8 cellular contexts compared by ENCODE assay signal in the genomic region with DNA sequence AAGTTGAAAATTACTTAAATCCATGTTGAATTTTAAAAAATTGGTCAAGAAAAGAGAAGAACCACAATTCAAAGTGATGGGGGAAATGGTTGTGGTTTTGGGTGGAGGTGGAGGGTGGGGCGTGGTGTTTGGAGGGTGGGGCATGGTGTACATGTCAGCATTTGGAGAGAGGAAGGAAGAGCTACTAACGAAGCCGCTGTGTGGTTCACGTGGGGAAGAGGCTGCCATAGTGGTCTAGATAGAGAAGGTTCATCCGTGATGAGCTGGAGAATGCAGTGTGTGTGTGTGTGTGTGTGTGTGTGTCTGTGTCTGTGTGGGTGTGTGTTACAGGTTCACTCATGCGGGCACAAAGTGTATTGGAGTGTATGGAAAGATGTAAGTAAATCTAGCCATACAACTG. TPM values are rescaled to one million over a fixed set of nuclear protein-coding genes. Genes with fewer than 3 reads are reported as not detected.
A peak's percentile ranks its signal among the peaks of the same experiment; 100 is the strongest.
DNase-seq lines count a peak whose midpoint lies in the region; ATAC-seq, FAIRE-seq and TF ChIP-seq lines count a peak whose summit lies in the region.

No MANE protein-coding gene starts in this region.

- FAIRE-seq in GM12878 (lab: Jason Lieb, UNC), result peak; percentile 84

- no TSS peak for BruUV-seq in GM12878 (replicated peaks; lab: Mats Ljungman, UMichigan)

- no peak overlapping the region for H3K4me2 ChIP-seq in GM12878 (ENCODE audit: control insufficient read depth, insufficient read depth)

- no peak overlapping the region for H3K9ac ChIP-seq in GM12878 (ENCODE audit: control insufficient read depth, insufficient read depth, low read length)

- H4K20me1 ChIP-seq in GM12878 (ENCODE audit: control insufficient read depth, insufficient read depth), result no peaks in the 10 kb centered on the region

- no peak overlapping the region for H3K4me3 ChIP-seq in GM12878

- DNase-seq in T-helper 22 cell (ENCODE audit: low read depth) (peak; percentile 70), GM12878 (ENCODE audit: low read depth, low spot score) (no peak)
- peak; percentile 18 to 53 (median 37) for DNase-seq in stimulated activated CD4-positive, alpha-beta T cell treated with anti-CD3 and anti-CD28 coated beads, TNF-alpha, amount 100 ng/mL, for 4 hours (ENCODE audit: low read depth in 3 of 3)

- H3K27me3 ChIP-seq in GM12878 (replicated peaks in 1 of 2; ENCODE audit: control insufficient read depth in 2 of 2, insufficient read depth in 2 of 2, low read length in 1 of 2), result no peaks in the 10 kb centered on the region

- no peak for TF ChIP-seq POLR2A in GM12878 (IDR thresholded peaks at IDR 0.05; ENCODE audit: low read depth, low read length)

- H2AFZ ChIP-seq in GM12878 (ENCODE audit: control insufficient read depth, low read depth, low read length), result peak overlapping the region; percentile 51; the same call in 1 of the 2 replicates

- TF ChIP-seq EP300 in GM12878 (IDR thresholded peaks at IDR 0.05; ENCODE audit: borderline replicate concordance in 1 of 2, control insufficient read depth in 1 of 2, low read depth in 2 of 2, low read length in 2 of 2), result no peak

- no peak overlapping the region for H3K27ac ChIP-seq in GM12878 (ENCODE audit: control insufficient read depth, insufficient read depth)

- no peaks in the 10 kb centered on the region for H3K79me2 ChIP-seq in GM12878 (ENCODE audit: control insufficient read depth, insufficient read depth, low read length)

- no peaks in the 10 kb centered on the region for H3K36me3 ChIP-seq in GM12878 (ENCODE audit: control insufficient read depth in 2 of 2, insufficient read depth in 2 of 2, low read length in 1 of 2)

- no peak for TF ChIP-seq CTCF in GM12878 (IDR thresholded peaks at IDR 0.05 in 2 of 3, conservative IDR thresholded peaks at IDR 0.05 in 1 of 3; ENCODE audit: control insufficient read depth in 2 of 3, extremely low read depth in 1 of 3, insufficient read depth in 1 of 3, low read depth in 3 of 3, low read length in 3 of 3)

- TF ChIP-seq RAD21 in GM12878 (IDR thresholded peaks at IDR 0.05; ENCODE audit: insufficient read depth, low read depth, low read length), result no peak

- WGBS in GM12878 (ENCODE audit: insufficient coverage, insufficient replicate concordance, low lambda C conversion rate, missing lambda C conversion rate), result 18% methylated on average over 6 of the region's 6 CpGs

- no peaks in the 10 kb centered on the region for H3K9me3 ChIP-seq in GM12878 (replicated peaks; ENCODE audit: control insufficient read depth, insufficient read depth, low read length)

- RAD21 ChIA-PET in GM12878 (lab: Charles Lee; ENCODE audit: unreplicated experiment), result interaction anchor here (0.6 to 2.0 kb wide), 10 partner anchors 9 to 183 kb away, joined by 3 to 6 read pairs (median 4); no protein-coding TSS in a partner anchor

- POLR2A ChIA-PET in GM12878 (lab: Charles Lee), result interaction anchor here (0.5 to 1.2 kb wide), 4 partner anchors 13 to 57 kb away, joined by 3 to 10 read pairs (median 3); no protein-coding TSS in a partner anchor

- ATAC-seq in GM18909 (IDR thresholded peaks at IDR 0.05; ENCODE audit: poor library complexity, unreplicated experiment) (peak; percentile 60), GM12878 (peak; percentile 96), HG03108 (IDR thresholded peaks at IDR 0.05; ENCODE audit: unreplicated experiment) (no peak), GM18517 (IDR thresholded peaks at IDR 0.05; ENCODE audit: unreplicated experiment) (no peak), HG03097 (IDR thresholded peaks at IDR 0.05; ENCODE audit: low FRiP score, unreplicated experiment) (no peak), GM21576 (IDR thresholded peaks at IDR 0.05; ENCODE audit: unreplicated experiment) (no peak)

- peaks cover 13% of the 10 kb centered on the region for H3K4me1 ChIP-seq in GM12878 (ENCODE audit: control insufficient read depth, insufficient read depth, low read length)

- CTCF ChIA-PET in GM12878 (lab: Yijun Ruan, JAX), result interaction anchor here (0.5 to 2.7 kb wide), 9 partner anchors 10 to 1234 kb away, joined by 3 to 11 read pairs (median 4); no protein-coding TSS in a partner anchor

- intact Hi-C loops in GM12878 (cut with micrococcal nuclease; ENCODE audit: unreplicated experiment), result no loop called here

- SMC1A ChIA-PET in GM12878 (lab: Charles Lee; ENCODE audit: uncharacterized antibody, unreplicated experiment), result interaction anchor here (0.8 to 2.7 kb wide), 14 partner anchors 9 to 116 kb away, joined by 3 to 18 read pairs (median 4); no protein-coding TSS in a partner anchor

- in situ Hi-C loops in GM12878 (cut with MboI), result no loop called here

TF ChIP-seq in GM12878, 131 proteins besides CTCF, POLR2A, EP300 and RAD21 (continues in another document):
- TF ChIP-seq IKZF2 (IDR thresholded peaks at IDR 0.05), result peak in 1 of 2 experiments; percentile 36; a peak in 1 of 4 replicates
- TF ChIP-seq BHLHE40 (IDR thresholded peaks at IDR 0.05; ENCODE audit: borderline replicate concordance in 1 of 2, low read depth in 2 of 2, low read length in 1 of 2), result 0 out of 4 replicates have a peak, but pooled peaks of 1 of the 2 experiments have one; percentile 25
- no peak for TF ChIP-seq SUZ12 (IDR thresholded peaks at IDR 0.05; ENCODE audit: unreplicated experiment)
- TF ChIP-seq, protein P1, sequence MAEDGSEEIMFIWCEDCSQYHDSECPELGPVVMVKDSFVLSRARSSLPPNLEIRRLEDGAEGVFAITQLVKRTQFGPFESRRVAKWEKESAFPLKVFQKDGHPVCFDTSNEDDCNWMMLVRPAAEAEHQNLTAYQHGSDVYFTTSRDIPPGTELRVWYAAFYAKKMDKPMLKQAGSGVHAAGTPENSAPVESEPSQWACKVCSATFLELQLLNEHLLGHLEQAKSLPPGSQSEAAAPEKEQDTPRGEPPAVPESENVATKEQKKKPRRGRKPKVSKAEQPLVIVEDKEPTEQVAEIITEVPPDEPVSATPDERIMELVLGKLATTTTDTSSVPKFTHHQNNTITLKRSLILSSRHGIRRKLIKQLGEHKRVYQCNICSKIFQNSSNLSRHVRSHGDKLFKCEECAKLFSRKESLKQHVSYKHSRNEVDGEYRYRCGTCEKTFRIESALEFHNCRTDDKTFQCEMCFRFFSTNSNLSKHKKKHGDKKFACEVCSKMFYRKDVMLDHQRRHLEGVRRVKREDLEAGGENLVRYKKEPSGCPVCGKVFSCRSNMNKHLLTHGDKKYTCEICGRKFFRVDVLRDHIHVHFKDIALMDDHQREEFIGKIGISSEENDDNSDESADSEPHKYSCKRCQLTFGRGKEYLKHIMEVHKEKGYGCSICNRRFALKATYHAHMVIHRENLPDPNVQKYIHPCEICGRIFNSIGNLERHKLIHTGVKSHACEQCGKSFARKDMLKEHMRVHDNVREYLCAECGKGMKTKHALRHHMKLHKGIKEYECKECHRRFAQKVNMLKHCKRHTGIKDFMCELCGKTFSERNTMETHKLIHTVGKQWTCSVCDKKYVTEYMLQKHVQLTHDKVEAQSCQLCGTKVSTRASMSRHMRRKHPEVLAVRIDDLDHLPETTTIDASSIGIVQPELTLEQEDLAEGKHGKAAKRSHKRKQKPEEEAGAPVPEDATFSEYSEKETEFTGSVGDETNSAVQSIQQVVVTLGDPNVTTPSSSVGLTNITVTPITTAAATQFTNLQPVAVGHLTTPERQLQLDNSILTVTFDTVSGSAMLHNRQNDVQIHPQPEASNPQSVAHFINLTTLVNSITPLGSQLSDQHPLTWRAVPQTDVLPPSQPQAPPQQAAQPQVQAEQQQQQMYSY (CRISPR knock-in tag; IDR thresholded peaks at IDR 0.05), result no peak
- TF ChIP-seq, protein P2, sequence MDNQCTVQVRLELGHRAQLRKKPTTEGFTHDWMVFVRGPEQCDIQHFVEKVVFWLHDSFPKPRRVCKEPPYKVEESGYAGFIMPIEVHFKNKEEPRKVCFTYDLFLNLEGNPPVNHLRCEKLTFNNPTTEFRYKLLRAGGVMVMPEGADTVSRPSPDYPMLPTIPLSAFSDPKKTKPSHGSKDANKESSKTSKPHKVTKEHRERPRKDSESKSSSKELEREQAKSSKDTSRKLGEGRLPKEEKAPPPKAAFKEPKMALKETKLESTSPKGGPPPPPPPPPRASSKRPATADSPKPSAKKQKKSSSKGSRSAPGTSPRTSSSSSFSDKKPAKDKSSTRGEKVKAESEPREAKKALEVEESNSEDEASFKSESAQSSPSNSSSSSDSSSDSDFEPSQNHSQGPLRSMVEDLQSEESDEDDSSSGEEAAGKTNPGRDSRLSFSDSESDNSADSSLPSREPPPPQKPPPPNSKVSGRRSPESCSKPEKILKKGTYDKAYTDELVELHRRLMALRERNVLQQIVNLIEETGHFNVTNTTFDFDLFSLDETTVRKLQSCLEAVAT (IDR thresholded peaks at IDR 0.05), result peak; percentile 41; the same call in 1 of the 2 replicates
- no peak for TF ChIP-seq GATAD2B (conservative IDR thresholded peaks at IDR 0.05; ENCODE audit: low read depth)
- no peak for TF ChIP-seq EED (IDR thresholded peaks at IDR 0.05; ENCODE audit: low read depth)

RNA-seq across cellular contexts. Expression of a gene that starts 6.1 kb away (rescaled TPM):
- total RNA-seq in GM12878 (2013; cell fraction: nucleolus; rRNA removed), result 9.7 and 9.8 TPM in 2 replicates
- 22.5 and 23.6 TPM in 2 replicates for total RNA-seq in GM12878 (2014; rRNA removed)
- 22.8 and 24.4 TPM in 2 replicates for total RNA-seq in GM12878 (2014; rRNA removed; fragmentation: Illumina TruSeq; extraction: Trizol)
- total RNA-seq in GM12878 (2021), result 49.3 and 54.6 TPM in 2 replicates
- 5.7 TPM for polyA plus RNA-seq in GM12878 (2011; ENCODE audit: low read depth)
- polyA plus RNA-seq in GM12878 (2011; rRNA removed), result 10.7 and 13.8 TPM in 2 replicates
- polyA plus RNA-seq in GM12878 (2011; cell fraction: cytosol; rRNA removed), result 9.2 and 9.9 TPM in 2 replicates
- 21.7 and 22.7 TPM in 2 replicates for polyA plus RNA-seq in GM12878 (2011; cell fraction: nucleus; rRNA removed)
- 6.3 and 7.6 TPM in 2 replicates for polyA plus RNA-seq in GM12878 (2012)
- 28.8 and 29.0 TPM in 2 replicates for polyA plus RNA-seq in GM12878 (2014; fragmentation: Illumina TruSeq; extraction: Trizol)
- polyA plus RNA-seq in GM12878 (2014; fragmentation: Nextera tagmentation; extraction: Ambion mirVana), result 1 to 10 TPM; 6.7 to 9.2 TPM
- 24.3 and 25.1 TPM in 2 replicates for polyA plus RNA-seq in GM12878 (2014; rRNA removed)
- 10 to 100 TPM; 38.4 to 39.0 TPM for polyA plus RNA-seq in GM12878 (2016; fragmentation: Nextera tagmentation; extraction: Ambion mirVana)
- 12.9 and 16.5 TPM in 2 replicates for polyA minus RNA-seq in GM12878 (2011; rRNA and poly(A)+ RNA removed)
- polyA minus RNA-seq in GM12878 (2011; cell fraction: cytosol; rRNA and poly(A)+ RNA removed), result 5.3 and 8.6 TPM in 2 replicates
- 12.9 and 17.8 TPM in 2 replicates for polyA minus RNA-seq in GM12878 (2011; cell fraction: nucleus; rRNA and poly(A)+ RNA removed)

Comparison
In these comparisons a context has a peak if more than half of its experiments do, and no peak if none do; other contexts are left out.
1. ATAC-seq: peak in GM18909 (single experiment) and GM12878 (single experiment); none in HG03108 (single experiment), GM18517 (single experiment), HG03097 (single experiment) and GM21576 (single experiment).